ENCODE assay signal across 21 cellular contexts in the genomic region with DNA sequence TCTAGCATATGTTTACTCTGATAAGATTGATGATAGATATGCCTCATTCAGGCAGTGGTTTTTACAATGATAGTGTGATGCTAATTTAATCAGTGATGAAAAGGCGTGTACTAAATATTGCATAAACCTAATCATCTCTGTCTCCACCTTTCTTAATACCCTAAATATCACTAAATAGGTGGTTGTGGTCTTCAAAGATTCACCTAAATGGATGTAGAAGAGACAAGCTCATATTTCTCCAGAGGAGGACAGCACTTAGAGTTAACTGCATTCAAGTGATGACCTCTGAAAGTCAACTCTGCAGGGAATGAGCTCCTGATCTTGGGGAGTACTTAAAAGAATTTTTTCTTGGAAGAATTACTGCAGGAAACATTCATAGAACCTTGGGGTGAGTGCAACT. TPM values are rescaled to one million over a fixed set of nuclear protein-coding genes. Genes with fewer than 3 reads are reported as not detected.
"Had no signal": no experiment of that assay in that cellular context is flagged by ENCODE, and none has a peak within 500 bp of the region (broad histone marks: within the 10 kb centered on the region; RNA-seq: fewer than 3 reads in every experiment).

A gene with protein sequence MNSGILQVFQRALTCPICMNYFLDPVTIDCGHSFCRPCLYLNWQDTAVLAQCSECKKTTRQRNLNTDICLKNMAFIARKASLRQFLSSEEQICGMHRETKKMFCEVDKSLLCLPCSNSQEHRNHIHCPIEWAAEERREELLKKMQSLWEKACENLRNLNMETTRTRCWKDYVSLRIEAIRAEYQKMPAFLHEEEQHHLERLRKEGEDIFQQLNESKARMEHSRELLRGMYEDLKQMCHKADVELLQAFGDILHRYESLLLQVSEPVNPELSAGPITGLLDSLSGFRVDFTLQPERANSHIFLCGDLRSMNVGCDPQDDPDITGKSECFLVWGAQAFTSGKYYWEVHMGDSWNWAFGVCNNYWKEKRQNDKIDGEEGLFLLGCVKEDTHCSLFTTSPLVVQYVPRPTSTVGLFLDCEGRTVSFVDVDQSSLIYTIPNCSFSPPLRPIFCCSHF (plus strand): TSS at position 301 of the 400 bp plus-strand sequence. CDS start 2,132 bp downstream, outside the sequence.

RNA-seq across cellular contexts. Expression of the gene that starts here (rescaled TPM):
- total RNA-seq: activated naive CD4-positive, alpha-beta T cell treated with anti-CD3 and anti-CD28 coated beads for 36 hours; activated naive CD4-positive, alpha-beta T cell treated with anti-CD3 and anti-CD28 coated beads, Interleukin-2, amount 50 U/mL, for 72 hours; activated naive CD8-positive, alpha-beta T cell treated with anti-CD3 and anti-CD28 coated beads for 36 hours; activated naive CD8-positive, alpha-beta T cell treated with anti-CD3 and anti-CD28 coated beads, Interleukin-2, amount 10 ng/mL, durations not matched to agents 7 days and 5 days; activated T-cell treated with anti-CD3 and anti-CD28 coated beads, Interleukin-2, amount 50 U/mL, for 4 hours; activated T-cell treated with anti-CD3 and anti-CD28 coated beads, Interleukin-2, amount 50 U/mL, for 72 hours; activated T-helper 1 cell treated with anti-CD3 and anti-CD28 coated beads, Interleukin-12 subunit alpha, Interleukin-12 subunit beta, Interleukin-2, Interleukin-4 antibody, amounts not matched to agents 30 ng/mL and 10 ng/mL and 1 ng/mL, durations not matched to agents 14 hours and 24 hours and 36 hours; activated T-helper 17 cell treated with anti-CD3 and anti-CD28 coated beads, Interleukin-2, amount 50 U/mL, for 72 hours; activated T-helper 2 cell treated with anti-CD3 and anti-CD28 coated beads, Interferon-gamma antibody, Interleukin-2, Interleukin-4, amounts not matched to agents 10 μg/mL and 5 μg/mL and 100 μg/mL, durations not matched to agents 14 hours and 24 hours and 36 hours; adrenal gland; aorta; ascending aorta; astrocyte; body of pancreas; breast epithelium; bronchial epithelial cell; cardiac muscle cell; cardiac septum; cerebellum; chondrocyte had no signal
- polyA plus RNA-seq: adipose tissue, adrenal gland, aorta, cardiac muscle cell had no signal
